Comparison of ENCODE assay signal across 27 cellular contexts in the genomic region with DNA sequence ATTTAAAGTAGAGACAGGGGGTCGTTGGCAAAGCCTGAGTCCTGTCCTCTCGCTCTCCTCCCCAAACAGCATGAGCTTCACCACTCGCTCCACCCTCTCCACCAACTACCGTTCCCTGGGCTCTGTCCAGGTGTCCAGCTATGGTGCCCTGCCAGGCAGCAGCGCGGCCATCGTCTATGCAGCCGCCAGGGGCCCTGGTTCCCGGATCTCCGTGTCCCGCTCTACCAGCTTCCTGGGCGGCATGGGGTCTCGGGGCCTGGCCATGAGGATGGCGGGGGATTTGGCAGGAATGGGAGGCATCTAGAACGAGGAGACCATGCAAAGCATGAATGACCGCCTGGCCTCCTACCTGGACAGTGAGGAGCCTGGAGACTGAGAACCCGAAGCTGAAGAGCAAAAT.
DNase-seq lines count a peak whose midpoint lies in the region; ATAC-seq, FAIRE-seq and TF ChIP-seq lines count a peak whose summit lies in the region.
"Had no signal": no experiment of that assay in that cellular context is flagged by ENCODE, and none has a peak within 500 bp of the region (broad histone marks: within the 10 kb centered on the region; RNA-seq: fewer than 3 reads in every experiment).

No MANE protein-coding gene starts in this region.

- no peak for FAIRE-seq in astrocyte (lab: Jason Lieb, UNC)
- FAIRE-seq in kidney (lab: Jason Lieb, UNC) = no peak
- FAIRE-seq: A204.1, GM12878, GM12892, GM18507 had no signal

- no peaks in the 10 kb centered on the region for H3K27me3 Mint-ChIP-seq in astrocyte (ENCODE audit: low read depth, unreplicated experiment)
- H3K27me3 Mint-ChIP-seq: CD4-positive, alpha-beta memory T cell; CD4-positive, CD25-positive, alpha-beta regulatory T cell; CD8-positive, alpha-beta memory T cell had no signal

- H3K27ac Mint-ChIP-seq in astrocyte (ENCODE audit: unreplicated experiment) = no peak overlapping the region
- H3K27ac Mint-ChIP-seq: CD14-positive monocyte; CD4-positive, alpha-beta memory T cell; CD4-positive, CD25-positive, alpha-beta regulatory T cell; CD8-positive, alpha-beta memory T cell had no signal

- intact Hi-C loops in kidney (cut with DNase I) = no loop called here
- intact Hi-C loops in spleen (cut with DNase I; ENCODE audit: low total_unique reads) = no loop called here

- H3K4me3 Mint-ChIP-seq in astrocyte (ENCODE audit: unreplicated experiment) = peak overlapping the region; percentile 30
- H3K4me3 Mint-ChIP-seq: CD14-positive monocyte; CD4-positive, alpha-beta memory T cell; CD4-positive, CD25-positive, alpha-beta regulatory T cell; CD8-positive, alpha-beta memory T cell had no signal

- H3K36me3 ChIP-seq in astrocyte (ENCODE audit: insufficient read depth, low read length) (no peaks in the 10 kb centered on the region), kidney (ENCODE audit: control insufficient read depth in 1 of 2, insufficient read depth in 2 of 2, low read length in 2 of 2) (no peaks in the 10 kb centered on the region), spleen (no peaks in the 10 kb centered on the region)
- H3K36me3 ChIP-seq: BE2C, BLaER1 had no signal

- no peaks in the 10 kb centered on the region for H4K20me1 ChIP-seq in astrocyte (ENCODE audit: insufficient read depth, low read length)
- H4K20me1 ChIP-seq: BLaER1 had no signal

- H3K9ac ChIP-seq in astrocyte (ENCODE audit: low read length) (no peak overlapping the region), kidney (ENCODE audit: low read length in 2 of 2) (no peak overlapping the region)
- H3K9ac ChIP-seq: BLaER1 had no signal

- H3K4me1 ChIP-seq in astrocyte (ENCODE audit: insufficient read depth, low read length) (no peaks in the 10 kb centered on the region), kidney (ENCODE audit: control insufficient read depth in 1 of 2, insufficient read depth in 1 of 2, low read depth in 1 of 2, low read length in 2 of 2) (no peaks in the 10 kb centered on the region), spleen (no peaks in the 10 kb centered on the region)
- H3K4me1 ChIP-seq: BE2C had no signal

- H3K9me3 ChIP-seq in astrocyte (ENCODE audit: insufficient read depth, low read depth, low read length) = peaks cover 3% of the 10 kb centered on the region
- no peaks in the 10 kb centered on the region for H3K9me3 ChIP-seq in kidney (ENCODE audit: control insufficient read depth in 1 of 2, low read length in 2 of 2)
- peaks cover 0 to 34% (median 7%) of the 10 kb centered on the region in 8 donors for H3K9me3 ChIP-seq in spleen
- H3K9me3 ChIP-seq: BE2C had no signal

- no peak for TF ChIP-seq POLR2A in spleen (IDR thresholded peaks at IDR 0.05)

- ATAC-seq in GM21526 (IDR thresholded peaks at IDR 0.05; ENCODE audit: low FRiP score, unreplicated experiment) = no peak
- no peak for ATAC-seq in HG03135 (IDR thresholded peaks at IDR 0.05; ENCODE audit: unreplicated experiment)
- ATAC-seq: GM12878 had no signal

- H3K4me1 Mint-ChIP-seq in astrocyte (ENCODE audit: low read depth, unreplicated experiment) = no peaks in the 10 kb centered on the region
- H3K4me1 Mint-ChIP-seq: CD14-positive monocyte; CD4-positive, alpha-beta memory T cell; CD4-positive, CD25-positive, alpha-beta regulatory T cell; CD8-positive, alpha-beta memory T cell had no signal

- peaks cover 3% of the 10 kb centered on the region for H3K9me3 Mint-ChIP-seq in astrocyte (ENCODE audit: unreplicated experiment)

- H3K36me3 Mint-ChIP-seq in astrocyte (ENCODE audit: low read depth, unreplicated experiment) = no peaks in the 10 kb centered on the region
- H3K36me3 Mint-ChIP-seq: CD14-positive monocyte; CD4-positive, alpha-beta memory T cell; CD4-positive, CD25-positive, alpha-beta regulatory T cell; CD8-positive, alpha-beta memory T cell had no signal

- TF ChIP-seq CTCF in astrocyte (IDR thresholded peaks at IDR 0.05; ENCODE audit: insufficient read depth, low read depth, low read length) (no peak), kidney (IDR thresholded peaks at IDR 0.05; ENCODE audit: borderline replicate concordance, extremely low read depth, insufficient read depth) (no peak), spleen (IDR thresholded peaks at IDR 0.05 in 8 of 11, conservative IDR thresholded peaks at IDR 0.05 in 3 of 11) (no peak)

- no peak for DNase-seq in astrocyte (ENCODE audit: low read depth)
- DNase-seq in kidney = peak; percentile 66
- DNase-seq in spleen = peak; percentile 59
- no peak for DNase-seq in medulla oblongata (ENCODE audit: extremely low spot score)
- DNase-seq: 8988T; ACHN; BE2C; C1 segment of cervical spinal cord; CD4-positive, CD25-positive, alpha-beta regulatory T cell; CD8-positive, alpha-beta memory T cell; COR-L47; DMS 273 treated with DMSO at 0.1 percent for 48 hours; DMS153; DMS53; DMS79; DND-41; EL; GDM1 had no signal

- H3K4me2 ChIP-seq in astrocyte (ENCODE audit: low read length) = no peak overlapping the region
- H3K4me2 ChIP-seq: BLaER1 had no signal

- WGBS in spleen, 5 donors = 85 to 93% (median 92%) methylated on average over 14 to 17 of the region's 17 CpGs

- H2AFZ ChIP-seq in astrocyte (ENCODE audit: low read depth, low read length) = no peak overlapping the region

- H3K27ac ChIP-seq in astrocyte (ENCODE audit: low read depth, low read length) (no peak overlapping the region), kidney (ENCODE audit: low read depth in 2 of 2, low read length in 2 of 2) (no peak overlapping the region), spleen (no peak overlapping the region)
- H3K27ac ChIP-seq: BLaER1 had no signal

- H3K4me3 ChIP-seq in astrocyte (ENCODE audit: insufficient read depth, low read depth, low read length) (no peak overlapping the region), kidney (ENCODE audit: low read length in 2 of 2) (no peak overlapping the region), spleen (no peak overlapping the region)
- H3K4me3 ChIP-seq: BLaER1, GM12878 had no signal

- H3K27me3 ChIP-seq in astrocyte (ENCODE audit: insufficient read depth, low read length) (no peaks in the 10 kb centered on the region), spleen (replicated peaks in 1 of 7) (no peaks in the 10 kb centered on the region)
- H3K27me3 ChIP-seq: BE2C, BLaER1 had no signal

- no peaks in the 10 kb centered on the region for H3K79me2 ChIP-seq in astrocyte (ENCODE audit: insufficient read depth, low read length)

Comparison
In these comparisons a context has a peak if more than half of its experiments do, and no peak if none do; other contexts are left out.
1. DNase-seq: peak in kidney (single experiment) and spleen (single experiment); none in astrocyte (single experiment) and medulla oblongata (single experiment).